Comparison of ENCODE assay signal across 8 cellular contexts in genomic region chr5:122774519-122774860, GRCh38. TPM values are rescaled to one million over a fixed set of nuclear protein-coding genes. Genes with fewer than 3 reads are reported as not detected.
A peak's percentile ranks its signal among the peaks of the same experiment; 100 is the strongest.
DNase-seq lines count a peak whose midpoint lies in the region; ATAC-seq and TF ChIP-seq lines count a peak whose summit lies in the region.

No MANE protein-coding gene starts in this region.

- H3K4me3 ChIP-seq in BJ (ENCODE audit: low read depth, low read length): peak overlapping the region; percentile 94
- peak overlapping the region; percentile 23 to 98 (median 96) for H3K4me3 ChIP-seq in mammary epithelial cell (replicated peaks in 1 of 3; ENCODE audit: insufficient read depth in 1 of 3, low read depth in 2 of 3, low read length in 3 of 3)
- H3K4me3 ChIP-seq in mesodermal cell (ENCODE audit: extremely low read depth, insufficient read depth, low read length, poor library complexity, severe bottlenecking): peak overlapping the region; percentile 92

- CTCF ChIA-PET in BJ (lab: Yijun Ruan, JAX): interaction anchor here (1.1 to 1.8 kb wide), 2 partner anchors 16 to 71 kb away, joined by 3 to 4 read pairs; no protein-coding TSS in a partner anchor
- CTCF ChIA-PET in mammary epithelial cell (lab: Charles Lee; ENCODE audit: low non-redundant PET): no interaction called here
- CTCF ChIA-PET in HEK293T (lab: Yijun Ruan, JAX): interaction anchor here (0.6 kb wide), 1 partner anchor 23 kb away, joined by 8 read pairs; no protein-coding TSS in a partner anchor

- H3K9ac ChIP-seq in mammary epithelial cell (ENCODE audit: insufficient read depth, low read length): peak overlapping the region; percentile 32

- in situ Hi-C loops in mammary epithelial cell (cut with MboI; ENCODE audit: low sequenced_read_pairs in 2 of 2): no loop called here

- peaks cover 44% of the 10 kb centered on the region for H3K79me2 ChIP-seq in mammary epithelial cell (ENCODE audit: insufficient read depth, low read length)

- H3K27me3 ChIP-seq in BJ (ENCODE audit: control insufficient read depth, insufficient read depth, low read length) (no peaks in the 10 kb centered on the region), mammary epithelial cell (ENCODE audit: insufficient read depth, low read length) (no peaks in the 10 kb centered on the region)

- no peaks in the 10 kb centered on the region for H3K36me3 ChIP-seq in BJ (ENCODE audit: control insufficient read depth, insufficient read depth, low read length)
- H3K36me3 ChIP-seq in mammary epithelial cell (ENCODE audit: insufficient read depth, low read length): no peaks in the 10 kb centered on the region
- H3K36me3 ChIP-seq in mesodermal cell (ENCODE audit: control insufficient read depth, insufficient read depth, low read length): no peaks in the 10 kb centered on the region

- H3K27ac ChIP-seq in mammary epithelial cell (ENCODE audit: insufficient read depth, low read depth, low read length) (no peak overlapping the region), mesodermal cell (ENCODE audit: low read depth, low read length, severe bottlenecking) (no peak overlapping the region)

- H3K4me2 ChIP-seq in mammary epithelial cell (ENCODE audit: insufficient read depth, low read depth, low read length): peak overlapping the region; percentile 81

- H3K4me1 ChIP-seq in mammary epithelial cell (ENCODE audit: insufficient read depth, low read length): peaks cover 10% of the 10 kb centered on the region
- peaks cover 9% of the 10 kb centered on the region for H3K4me1 ChIP-seq in mesodermal cell (ENCODE audit: control insufficient read depth, insufficient read depth, low read length, poor library complexity, severe bottlenecking)

- WGBS in mammary epithelial cell (ENCODE audit: low coverage, missing lambda C conversion rate): 25% methylated on average over 8 of the region's 8 CpGs
- whole genome bisulfite sequencing in mesodermal cell (ENCODE audit: insufficient coverage in 2 of 2), 2 experiments: 37 to 57% methylated on average over 6 of the region's 8 CpGs

- dilution Hi-C loops in mammary epithelial cell (cut with HindIII; ENCODE audit: low sequenced_read_pairs): no loop called here

- H3K9me3 ChIP-seq in mammary epithelial cell (replicated peaks; ENCODE audit: insufficient read depth, low read length) (no peaks in the 10 kb centered on the region), mesodermal cell (ENCODE audit: control insufficient read depth, low read length) (no peaks in the 10 kb centered on the region)

- H4K20me1 ChIP-seq in mammary epithelial cell (ENCODE audit: insufficient read depth, low read length): no peaks in the 10 kb centered on the region

- DNase-seq in BJ (ENCODE audit: low read depth) (no peak), mammary epithelial cell (no peak), HEK293T (ENCODE audit: extremely low spot score) (no peak), KG1 (lab: John Stamatoyannopoulos, UW) (no peak), GDM1 (lab: John Stamatoyannopoulos, UW) (no peak)

- no peak for TF ChIP-seq CTCF in BJ (IDR thresholded peaks at IDR 0.05; ENCODE audit: insufficient read depth, low read depth, low read length)
- TF ChIP-seq CTCF in mammary epithelial cell (conservative IDR thresholded peaks at IDR 0.05 in 1 of 2, IDR thresholded peaks at IDR 0.05 in 1 of 2; ENCODE audit: extremely low read depth in 1 of 2, insufficient read depth in 1 of 2, low read depth in 1 of 2, low read length in 2 of 2): no peak

- POLR2A ChIA-PET in BJ (lab: Charles Lee): no interaction called here
- POLR2A ChIA-PET in HEK293T (lab: Yijun Ruan, JAX): interaction anchor here (0.7 to 2.3 kb wide), 3 partner anchors 9 to 70 kb away, joined by 3 to 9 read pairs (median 5); partner anchors contain the start of gene SNX24

- BruUV-seq in mammary epithelial cell (replicated peaks; lab: Mats Ljungman, UMichigan): no TSS peak

- peak overlapping the region; percentile 94 for H2AFZ ChIP-seq in mammary epithelial cell (ENCODE audit: low read depth, low read length)

- peak; percentile 5 for ATAC-seq in GM19468 (IDR thresholded peaks at IDR 0.05; ENCODE audit: extremely low read depth, unreplicated experiment)
- peak; percentile 16 for ATAC-seq in HG03565 (IDR thresholded peaks at IDR 0.05; ENCODE audit: unreplicated experiment)

- intact Hi-C loops in mammary epithelial cell (cut with micrococcal nuclease): no loop called here

TF ChIP-seq in HEK293T, 16 proteins besides CTCF, POLR2A, EP300 and RAD21:
- TF ChIP-seq LEF1 (IDR thresholded peaks at IDR 0.05; ENCODE audit: borderline replicate concordance) (no peak), SP1 (IDR thresholded peaks at IDR 0.05) (no peak), SUZ12 (IDR thresholded peaks at IDR 0.05) (no peak), HDGF (IDR thresholded peaks at IDR 0.05; ENCODE audit: borderline replicate concordance) (no peak), PKNOX1 (IDR thresholded peaks at IDR 0.05) (no peak), ELF4 (IDR thresholded peaks at IDR 0.05) (no peak), FOXK2 (IDR thresholded peaks at IDR 0.05) (no peak), FOXA1 (IDR thresholded peaks at IDR 0.05) (no peak), BHLHE40 (IDR thresholded peaks at IDR 0.05; ENCODE audit: borderline replicate concordance) (no peak), FOXM1 (IDR thresholded peaks at IDR 0.05; ENCODE audit: borderline replicate concordance) (no peak), TARDBP (IDR thresholded peaks at IDR 0.05) (no peak), ZNF384 (IDR thresholded peaks at IDR 0.05) (no peak), L3MBTL2 (conservative IDR thresholded peaks at IDR 0.05) (no peak), CTBP1 (IDR thresholded peaks at IDR 0.05; ENCODE audit: borderline replicate concordance) (no peak), NFRKB (IDR thresholded peaks at IDR 0.05) (no peak), ARNT (IDR thresholded peaks at IDR 0.05) (no peak)
TF ChIP-seq in HEK293T: peak in this region for 0.

RNA-seq across cellular contexts. Expression of gene SNX2, which starts 0.4 kb away (rescaled TPM):
- polyA plus RNA-seq in BJ (2011; rRNA removed) (23.5 and 33.1 TPM in 2 replicates), mammary epithelial cell (32.7 TPM)
- 32.2 and 58.8 TPM in 2 replicates for polyA minus RNA-seq in BJ (2011; rRNA and poly(A)+ RNA removed)
- total RNA-seq in mammary epithelial cell: 10 to 100 TPM; 42.0 to 64.9 TPM
- 24.5 TPM for polyA minus RNA-seq in mammary epithelial cell
- polyA plus RNA-seq in mesodermal cell (2013, experiment 1 of 2): 77.0 TPM
- polyA plus RNA-seq in mesodermal cell (2013, experiment 2 of 2): 92.4 TPM
